ENCODE assay signal across 9 cellular contexts in genomic region chr10:97685395-97685958, GRCh38. TPM values are rescaled to one million over a fixed set of nuclear protein-coding genes. Genes with fewer than 3 reads are reported as not detected.
DNase-seq lines count a peak whose midpoint lies in the region; ATAC-seq lines count a peak whose summit lies in the region.
"Had no signal": no experiment of that assay in that cellular context is flagged by ENCODE, and none has a peak within 500 bp of the region (broad histone marks: within the 10 kb centered on the region; RNA-seq: fewer than 3 reads in every experiment).

No MANE protein-coding gene starts in this region.

- peaks cover 36 to 48% (median 39%) of the 10 kb centered on the region in 3 donors for H3K4me1 ChIP-seq in skeletal muscle tissue (ENCODE audit: control insufficient read depth in 3 of 3, insufficient read depth in 3 of 3, low read length in 3 of 3)

- in situ Hi-C loops in G401 (cut with HindIII; ENCODE audit: low sequenced_read_pairs) = loop anchor here (5.0 kb wide), 1 partner anchor 42 kb away; no protein-coding TSS in a partner anchor
- in situ Hi-C loops in SK-MEL-5 (cut with HindIII; ENCODE audit: low pct_unique_long_range_greater_than_20kb, low sequenced_read_pairs) = no loop called here

- H3K9me3 ChIP-seq in skeletal muscle tissue (ENCODE audit: control insufficient read depth in 3 of 3, low read length in 3 of 3) = no peaks in the 10 kb centered on the region

- peak overlapping the region; percentile 3 for H3K27ac ChIP-seq in skeletal muscle tissue (ENCODE audit: low read depth, low read length)

- no peaks in the 10 kb centered on the region for H3K27me3 ChIP-seq in skeletal muscle tissue (ENCODE audit: control insufficient read depth in 3 of 3, insufficient read depth in 3 of 3, low read length in 3 of 3)

- H3K4me3 ChIP-seq in skeletal muscle tissue (ENCODE audit: low read length in 3 of 3) = peak overlapping the region; percentile 18 to 83 (median 45)

- ATAC-seq in HG02571 (IDR thresholded peaks at IDR 0.05; ENCODE audit: unreplicated experiment) = no peak

- peak overlapping the region in 1 of 3 donors; percentile 34 for H3K9ac ChIP-seq in skeletal muscle tissue (ENCODE audit: low read depth in 1 of 3, low read length in 3 of 3)

- H3K36me3 ChIP-seq in skeletal muscle tissue (ENCODE audit: control insufficient read depth in 3 of 3, insufficient read depth in 3 of 3, low read length in 3 of 3) = no peaks in the 10 kb centered on the region

- DNase-seq in G401 (ENCODE audit: low spot score) (peak; percentile 34), SK-MEL-5 (ENCODE audit: low read depth, low spot score) (peak; percentile 71), glomerular visceral epithelial cell (ENCODE audit: extremely low spot score) (peak; percentile 30), NCI-H526 treated with DMSO at 0.1 percent for 48 hours (lab: John Stamatoyannopoulos, UW) (no peak), NCI-H2196 treated with DMSO at 0.1 percent for 48 hours (lab: John Stamatoyannopoulos, UW; ENCODE audit: unreplicated experiment) (no peak), foreskin melanocyte (no peak)
- DNase-seq: activated B cell treated with CpG ODN at 0.5 μM for 24 hours had no signal

RNA-seq across cellular contexts. Expression of gene AVPI1, which starts 1.6 kb away (rescaled TPM):
- total RNA-seq in G401 (2014; rRNA removed; shearing (Covaris generic)) = 19.1 and 24.4 TPM in 2 replicates
- 126 and 133 TPM in 2 replicates for total RNA-seq in SK-MEL-5 (2014; rRNA removed; shearing (Covaris generic))
- polyA plus RNA-seq in SK-MEL-5 (2015; cell fraction: cytosol; rRNA removed) = 91.0 and 105 TPM in 2 replicates
- 16.6 and 22.6 TPM in 2 replicates for polyA plus RNA-seq in SK-MEL-5 (2015; cell fraction: nucleus; rRNA removed)
- total RNA-seq in skeletal muscle tissue = 5.2 TPM

RNA-seq across cellular contexts. Expression of gene MARVELD1, which starts 28.1 kb away (rescaled TPM):
- 35.0 and 61.1 TPM in 2 replicates for total RNA-seq in G401 (2014; rRNA removed; shearing (Covaris generic))
- 27.4 and 28.4 TPM in 2 replicates for total RNA-seq in SK-MEL-5 (2014; rRNA removed; shearing (Covaris generic))
- polyA plus RNA-seq in SK-MEL-5 (2015; cell fraction: cytosol; rRNA removed) = 65.5 and 84.2 TPM in 2 replicates
- polyA plus RNA-seq in SK-MEL-5 (2015; cell fraction: nucleus; rRNA removed) = 33.9 and 35.5 TPM in 2 replicates
- total RNA-seq in skeletal muscle tissue = 17.2 TPM

RNA-seq across cellular contexts. Expression of gene PI4K2A, which starts 45.0 kb away (rescaled TPM):
- 40.2 and 42.2 TPM in 2 replicates for total RNA-seq in G401 (2014; rRNA removed; shearing (Covaris generic))
- 15.0 and 15.3 TPM in 2 replicates for total RNA-seq in SK-MEL-5 (2014; rRNA removed; shearing (Covaris generic))
- 22.5 and 22.6 TPM in 2 replicates for polyA plus RNA-seq in SK-MEL-5 (2015; cell fraction: cytosol; rRNA removed)
- 7.3 and 8.1 TPM in 2 replicates for polyA plus RNA-seq in SK-MEL-5 (2015; cell fraction: nucleus; rRNA removed)
- 5.2 TPM for total RNA-seq in skeletal muscle tissue

RNA-seq across cellular contexts. Expression of gene ZFYVE27, which starts 51.5 kb away (rescaled TPM):
- 21.8 and 24.8 TPM in 2 replicates for total RNA-seq in G401 (2014; rRNA removed; shearing (Covaris generic))
- 27.5 and 27.9 TPM in 2 replicates for total RNA-seq in SK-MEL-5 (2014; rRNA removed; shearing (Covaris generic))
- polyA plus RNA-seq in SK-MEL-5 (2015; cell fraction: cytosol; rRNA removed) = 31.2 and 37.8 TPM in 2 replicates
- 103 and 110 TPM in 2 replicates for polyA plus RNA-seq in SK-MEL-5 (2015; cell fraction: nucleus; rRNA removed)
- total RNA-seq in skeletal muscle tissue = 8.4 TPM

RNA-seq across cellular contexts. Expression of gene MORN4, which starts 52.2 kb away (rescaled TPM):
- total RNA-seq in G401 (2014; rRNA removed; shearing (Covaris generic)) = 15.6 and 18.8 TPM in 2 replicates
- total RNA-seq in SK-MEL-5 (2014; rRNA removed; shearing (Covaris generic)) = 3.5 and 4.4 TPM in 2 replicates
- 6.0 and 8.8 TPM in 2 replicates for polyA plus RNA-seq in SK-MEL-5 (2015; cell fraction: cytosol; rRNA removed)
- polyA plus RNA-seq in SK-MEL-5 (2015; cell fraction: nucleus; rRNA removed) = 2.4 and 2.5 TPM in 2 replicates
- 1.0 TPM for total RNA-seq in skeletal muscle tissue

Comparison
In these comparisons a context has a peak if more than half of its experiments do, and no peak if none do; other contexts are left out.
1. DNase-seq: peak in G401 (single experiment), SK-MEL-5 (single experiment) and glomerular visceral epithelial cell (single experiment); none in NCI-H526 treated with DMSO at 0.1 percent for 48 hours (single experiment), NCI-H2196 treated with DMSO at 0.1 percent for 48 hours (single experiment) and foreskin melanocyte (single experiment).